In genomic region chr10:3527869-3528268, GRCh38 we compare ENCODE assay signal across 1 cellular context.
TF ChIP-seq lines count a peak whose summit lies in the region.

No MANE protein-coding gene starts in this region.

TF ChIP-seq in GM23338, 12 proteins besides CTCF, POLR2A, EP300 and RAD21 (continued from another document):
- no peak for TF ChIP-seq ZNF462 (CRISPR knock-in tag; IDR thresholded peaks at IDR 0.05)
- TF ChIP-seq ZNF331 (CRISPR knock-in tag; IDR thresholded peaks at IDR 0.05; ENCODE audit: low read depth) = no peak
- TF ChIP-seq CREB1 (CRISPR knock-in tag; IDR thresholded peaks at IDR 0.05; ENCODE audit: low read depth) = no peak
- TF ChIP-seq REST (IDR thresholded peaks at IDR 0.05; ENCODE audit: unreplicated experiment) = no peak
- TF ChIP-seq EZH2phosphoT487 (IDR thresholded peaks at IDR 0.05; ENCODE audit: unreplicated experiment) = no peak
- TF ChIP-seq POLR2AphosphoS5 (IDR thresholded peaks at IDR 0.05; ENCODE audit: low read depth) = no peak
- no peak for TF ChIP-seq ZNF114 (CRISPR knock-in tag; IDR thresholded peaks at IDR 0.05)
- TF ChIP-seq STAT1 (IDR thresholded peaks at IDR 0.05; ENCODE audit: unreplicated experiment) = no peak
- TF ChIP-seq NANOG (IDR thresholded peaks at IDR 0.05; ENCODE audit: borderline replicate concordance) = no peak
